16 cellular contexts compared by ENCODE assay signal in the genomic region with DNA sequence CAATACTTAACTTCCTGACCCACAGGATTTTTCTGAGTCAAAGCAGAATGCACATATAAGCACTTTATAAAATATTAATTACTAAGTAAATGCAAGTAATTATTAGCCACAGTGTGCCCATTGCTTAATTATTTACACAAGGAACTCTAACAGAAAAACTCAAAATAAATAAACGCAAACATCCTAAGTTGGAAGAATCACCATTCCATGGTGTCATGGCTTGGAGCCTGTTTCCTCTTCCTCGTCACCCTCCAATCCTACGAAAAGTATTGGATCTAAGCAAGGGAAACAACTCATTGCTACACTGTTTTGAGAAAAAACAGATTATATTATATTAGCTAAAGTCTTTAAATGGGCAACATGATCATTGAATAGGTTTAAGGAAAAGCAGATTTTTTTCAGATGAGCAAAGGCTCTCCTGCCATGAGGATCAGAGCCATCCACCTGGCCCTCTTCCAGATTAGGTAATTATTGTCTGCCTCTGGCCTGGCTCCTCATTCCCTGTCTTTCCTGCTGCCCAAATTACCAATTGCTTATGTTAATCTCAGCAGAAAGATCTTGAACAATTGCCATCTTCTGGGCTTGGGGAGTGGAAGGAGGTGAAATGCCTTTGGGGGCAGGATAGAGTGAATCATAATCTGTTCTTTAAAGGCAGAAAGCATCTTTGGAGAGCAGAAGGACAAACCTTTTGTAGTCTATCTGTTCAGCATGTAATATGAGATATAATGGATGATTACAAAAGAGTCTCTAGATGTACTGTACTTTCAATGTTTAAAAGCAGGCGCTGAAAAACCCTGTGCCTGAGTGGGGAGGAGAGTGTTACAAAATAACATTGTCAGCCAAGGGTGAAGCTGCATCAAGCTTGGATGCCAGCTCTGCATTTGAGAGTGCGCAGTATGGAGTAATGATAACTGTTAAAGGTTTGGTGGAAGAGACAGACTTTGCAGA.
A peak's percentile ranks its signal among the peaks of the same experiment; 100 is the strongest.
DNase-seq lines count a peak whose midpoint lies in the region; ATAC-seq, FAIRE-seq and TF ChIP-seq lines count a peak whose summit lies in the region.
"Had no signal": no experiment of that assay in that cellular context is flagged by ENCODE, and none has a peak within 500 bp of the region (broad histone marks: within the 10 kb centered on the region; RNA-seq: fewer than 3 reads in every experiment).

No MANE protein-coding gene starts in this region.

- DNase-seq in NCI-H345 (lab: John Stamatoyannopoulos, UW) (peak; percentile 43), NCI-H345 treated with DMSO at 0.1 percent for 48 hours (lab: John Stamatoyannopoulos, UW; ENCODE audit: unreplicated experiment) (no peak), NCI-H446 (lab: John Stamatoyannopoulos, UW) (peak; percentile 89 to 95), H1 (ENCODE audit: low read depth in 1 of 2, low spot score in 2 of 2) (no peak), testis (peak; percentile 49), WTC11 (ENCODE audit: low spot score) (no peak)
- no peak for DNase-seq in activated CD8-positive, alpha-beta T cell treated with anti-CD3 and anti-CD28 coated beads, Interleukin-2, amount 10 ng/mL, durations not matched to agents 7 days and 5 days
- DNase-seq: activated effector memory CD4-positive, alpha-beta T cell treated with Interleukin-2 at 50 U/mL for 16 hours; head of caudate nucleus; Peyer's patch had no signal

- no peak overlapping the region for H4K8ac ChIP-seq in H1 (ENCODE audit: extremely low read depth, insufficient read depth, low read length)

- POLR2A ChIA-PET in H1 (lab: Charles Lee; ENCODE audit: partially characterized antibody) (interaction anchor here (0.7 kb wide), 1 partner anchor 12 kb away, joined by 3 read pairs; no protein-coding TSS in a partner anchor), WTC11 (lab: Charles Lee) (no interaction called here)
- POLR2A ChIA-PET in activated CD8-positive, alpha-beta T cell treated with anti-CD3 and anti-CD28 coated beads, Interleukin-2, amount 10 ng/mL, durations not matched to agents 7 days and 5 days (lab: Charles Lee), result interaction anchor here (0.6 kb wide), 1 partner anchor 121 kb away, joined by 3 read pairs; no protein-coding TSS in a partner anchor

- no peaks in the 10 kb centered on the region for H4K20me1 ChIP-seq in H1 (replicated peaks in 1 of 2; ENCODE audit: control insufficient read depth in 1 of 2, insufficient read depth in 2 of 2, low read length in 2 of 2)

- H3K79me1 ChIP-seq in H1 (ENCODE audit: low read depth, low read length), result no peaks in the 10 kb centered on the region

- ATAC-seq in activated CD8-positive, alpha-beta T cell treated with anti-CD3 and anti-CD28 coated beads, Interleukin-2, amount 10 ng/mL, durations not matched to agents 7 days and 5 days, result no peak
- ATAC-seq in WTC11 (no peak), GM19023 (IDR thresholded peaks at IDR 0.05; ENCODE audit: unreplicated experiment) (no peak)

- intact Hi-C loops in testis (cut with DNase I; ENCODE audit: low total_unique reads), result no loop called here

- no peak overlapping the region for H3K56ac ChIP-seq in H1 (replicated peaks; ENCODE audit: insufficient read length, low read depth, low read length)

- H3K27me3 ChIP-seq in H1 (replicated peaks in 1 of 4; ENCODE audit: control insufficient read depth in 3 of 4, extremely low read depth in 1 of 4, insufficient read depth in 3 of 4, low read length in 3 of 4), result no peaks in the 10 kb centered on the region; a peak in 1 of 7 replicates
- no peaks in the 10 kb centered on the region for H3K27me3 ChIP-seq in testis
- H3K27me3 ChIP-seq: Peyer's patch, right atrium auricular region had no signal

- no peak overlapping the region for H3K23ac ChIP-seq in H1 (ENCODE audit: insufficient read length)

- TF ChIP-seq CTCF in H1 (IDR thresholded peaks at IDR 0.05; ENCODE audit: control extremely low read depth in 1 of 3, insufficient read depth in 1 of 3, low read depth in 1 of 3, low read length in 3 of 3) (no peak), testis (IDR thresholded peaks at IDR 0.05) (no peak), WTC11 (IDR thresholded peaks at IDR 0.05) (no peak)

- H2AFZ ChIP-seq in H1 (ENCODE audit: low read length), result 0 out of 2 replicates have a peak overlapping the region, but pooled peaks have one; percentile 19

- H3K4me1 ChIP-seq in H1 (replicated peaks in 1 of 4; ENCODE audit: control insufficient read depth in 3 of 4, insufficient read depth in 4 of 4, low read length in 3 of 4) (no peaks in the 10 kb centered on the region), testis (peaks cover 10% of the 10 kb centered on the region)
- H3K4me1 ChIP-seq: HAP-1, Peyer's patch, right atrium auricular region had no signal

- no peak overlapping the region for H3K4ac ChIP-seq in H1 (replicated peaks; ENCODE audit: insufficient read length, low read depth, low read length)

- H3K36me3 Mint-ChIP-seq in activated CD8-positive, alpha-beta T cell treated with anti-CD3 and anti-CD28 coated beads, Interleukin-2, amount 10 ng/mL, durations not matched to agents 7 days and 5 days (ENCODE audit: low read depth), result no peaks in the 10 kb centered on the region
- H3K36me3 Mint-ChIP-seq in WTC11, result 0 out of 2 replicates have a peak, but pooled peaks cover 6% of the 10 kb centered on the region
- H3K36me3 Mint-ChIP-seq: memory B cell had no signal

- no peaks in the 10 kb centered on the region for H3K9me3 ChIP-seq in H1 (ENCODE audit: insufficient read depth in 2 of 2, low read depth in 1 of 2, low read length in 1 of 2)
- no peaks in the 10 kb centered on the region for H3K9me3 ChIP-seq in testis
- H3K9me3 ChIP-seq: HAP-1, Peyer's patch, right atrium auricular region had no signal

- no peak for TF ChIP-seq POLR2A in H1 (IDR thresholded peaks at IDR 0.05; ENCODE audit: control extremely low read depth in 1 of 2, low read depth in 2 of 2, low read length in 2 of 2)
- no peak for TF ChIP-seq POLR2A in testis (IDR thresholded peaks at IDR 0.05)

- H3K27ac Mint-ChIP-seq in activated CD8-positive, alpha-beta T cell treated with anti-CD3 and anti-CD28 coated beads, Interleukin-2, amount 10 ng/mL, durations not matched to agents 7 days and 5 days, result no peak overlapping the region
- no peak overlapping the region for H3K27ac Mint-ChIP-seq in WTC11
- H3K27ac Mint-ChIP-seq: memory B cell had no signal

- H3K4me1 Mint-ChIP-seq in activated CD8-positive, alpha-beta T cell treated with anti-CD3 and anti-CD28 coated beads, Interleukin-2, amount 10 ng/mL, durations not matched to agents 7 days and 5 days (ENCODE audit: low read depth), result no peaks in the 10 kb centered on the region
- H3K4me1 Mint-ChIP-seq in WTC11, result peaks cover 9% of the 10 kb centered on the region
- H3K4me1 Mint-ChIP-seq: memory B cell had no signal

- H3K27ac ChIP-seq in H1 (ENCODE audit: low read depth, low read length), result no peak overlapping the region
- peak overlapping the region in 1 of 2 donors; percentile 8 for H3K27ac ChIP-seq in testis
- H3K27ac ChIP-seq: coronary artery, Peyer's patch, right atrium auricular region had no signal

- TF ChIP-seq RAD21 in H1 (IDR thresholded peaks at IDR 0.05 in 1 of 2, conservative IDR thresholded peaks at IDR 0.05 in 1 of 2; ENCODE audit: low read depth in 2 of 2, low read length in 2 of 2), result no peak

- no peak overlapping the region for H2BK20ac ChIP-seq in H1 (ENCODE audit: low read length)

- no peak overlapping the region for H3K4me2 ChIP-seq in H1 (ENCODE audit: insufficient read depth in 1 of 2, low read depth in 2 of 2, low read length in 2 of 2)

- no peak overlapping the region for H2BK5ac ChIP-seq in H1 (ENCODE audit: low read depth, low read length)

- no peak overlapping the region for H2AK5ac ChIP-seq in H1 (ENCODE audit: low read depth, low read length)

- no peak overlapping the region for H2BK15ac ChIP-seq in H1 (ENCODE audit: low read length)

- TF ChIP-seq EP300 in H1 (IDR thresholded peaks at IDR 0.05; ENCODE audit: borderline replicate concordance in 1 of 2, low read depth in 2 of 2, low read length in 2 of 2), result no peak

- H2BK12ac ChIP-seq in H1 (ENCODE audit: low read depth, low read length), result no peak overlapping the region

- no peaks in the 10 kb centered on the region for H3K23me2 ChIP-seq in H1 (ENCODE audit: low read depth, low read length)

- H3K4me3 ChIP-seq in H1 (ENCODE audit: extremely low read depth in 1 of 4, insufficient read depth in 2 of 4, low read depth in 3 of 4, low read length in 4 of 4), result no peak overlapping the region
- H3K4me3 ChIP-seq in testis, result no peak overlapping the region
- H3K4me3 ChIP-seq: coronary artery, HAP-1, Peyer's patch, right atrium auricular region had no signal

- CTCF ChIA-PET in H1 (lab: Charles Lee; ENCODE audit: partially characterized antibody) (no interaction called here), WTC11 (lab: Charles Lee) (no interaction called here)
- CTCF ChIA-PET in activated CD8-positive, alpha-beta T cell treated with anti-CD3 and anti-CD28 coated beads, Interleukin-2, amount 10 ng/mL, durations not matched to agents 7 days and 5 days (lab: Charles Lee), result no interaction called here

- no peak overlapping the region for H3K18ac ChIP-seq in H1 (ENCODE audit: extremely low read depth, low read length)

- H4K91ac ChIP-seq in H1 (replicated peaks; ENCODE audit: insufficient read length, low read length), result no peak overlapping the region

- no peak overlapping the region for H3K4me3 Mint-ChIP-seq in activated CD8-positive, alpha-beta T cell treated with anti-CD3 and anti-CD28 coated beads, Interleukin-2, amount 10 ng/mL, durations not matched to agents 7 days and 5 days
- H3K4me3 Mint-ChIP-seq in WTC11, result no peak overlapping the region
- H3K4me3 Mint-ChIP-seq: memory B cell had no signal

- no peak for FAIRE-seq in H1 (lab: Jason Lieb, UNC)
- FAIRE-seq: urothelium cell line had no signal

- H3K36me3 ChIP-seq in H1 (ENCODE audit: control insufficient read depth in 2 of 4, insufficient read depth in 4 of 4, low read length in 3 of 4), result no peaks in the 10 kb centered on the region
- H3K36me3 ChIP-seq in testis (ENCODE audit: low read depth, missing control alignments), result no peaks in the 10 kb centered on the region
- H3K36me3 ChIP-seq: HAP-1, Peyer's patch, right atrium auricular region had no signal

- H4K5ac ChIP-seq in H1 (ENCODE audit: insufficient read length, low read depth, low read length), result no peak overlapping the region

- H3K27me3 Mint-ChIP-seq in activated CD8-positive, alpha-beta T cell treated with anti-CD3 and anti-CD28 coated beads, Interleukin-2, amount 10 ng/mL, durations not matched to agents 7 days and 5 days (ENCODE audit: low read depth), result peaks cover 6% of the 10 kb centered on the region
- H3K27me3 Mint-ChIP-seq in WTC11 (ENCODE audit: low read depth), result no peaks in the 10 kb centered on the region
- H3K27me3 Mint-ChIP-seq: memory B cell had no signal

- no peak overlapping the region for H2BK120ac ChIP-seq in H1 (replicated peaks; ENCODE audit: low read depth, low read length)

- H3K14ac ChIP-seq in H1 (ENCODE audit: insufficient read length), result no peak overlapping the region

- no peak overlapping the region for H3K9ac ChIP-seq in H1 (replicated peaks in 1 of 4; ENCODE audit: extremely low read depth in 1 of 4, low read depth in 3 of 4, low read length in 3 of 4)

- no peaks in the 10 kb centered on the region for H3K9me3 Mint-ChIP-seq in activated CD8-positive, alpha-beta T cell treated with anti-CD3 and anti-CD28 coated beads, Interleukin-2, amount 10 ng/mL, durations not matched to agents 7 days and 5 days (ENCODE audit: insufficient read depth)
- peaks cover 24% of the 10 kb centered on the region for H3K9me3 Mint-ChIP-seq in WTC11
- H3K9me3 Mint-ChIP-seq: memory B cell had no signal

- no peaks in the 10 kb centered on the region for H3K79me2 ChIP-seq in H1 (ENCODE audit: control insufficient read depth in 1 of 2, insufficient read depth in 2 of 2, low read length in 2 of 2)

- WGBS in H1 (ENCODE audit: extremely low coverage in 1 of 2, insufficient coverage in 1 of 2, insufficient read length in 1 of 2, insufficient replicate concordance in 2 of 2, low coverage in 1 of 2, low lambda C conversion rate in 2 of 2, missing lambda C conversion rate in 1 of 2), 2 experiments, result 89% methylated on average over 5 of the region's 5 CpGs; no CpG with 5 or more reads in 1 of the 2 experiments
- 66 to 69% methylated on average over 5 of the region's 5 CpGs for WGBS in testis, 2 donors

Comparison
In these comparisons a context has a peak if more than half of its experiments do, and no peak if none do; other contexts are left out.
1. DNase-seq: peak in NCI-H345 (single experiment), NCI-H446 (2 of 2) and testis (single experiment); none in NCI-H345 treated with DMSO at 0.1 percent for 48 hours (single experiment), H1 (0 of 2), activated CD8-positive, alpha-beta T cell treated with anti-CD3 and anti-CD28 coated beads, Interleukin-2, amount 10 ng/mL, durations not matched to agents 7 days and 5 days (single experiment) and WTC11 (single experiment).